ENCODE assay signal across 8 cellular contexts in genomic region chr3:137792633-137793271, GRCh38. TPM values are rescaled to one million over a fixed set of nuclear protein-coding genes. Genes with fewer than 3 reads are reported as not detected.
DNase-seq lines count a peak whose midpoint lies in the region; ATAC-seq and TF ChIP-seq lines count a peak whose summit lies in the region.

No MANE protein-coding gene starts in this region.

- H3K79me2 ChIP-seq in GM23248 (ENCODE audit: insufficient read depth) (no peaks in the 10 kb centered on the region), hepatocyte (no peaks in the 10 kb centered on the region)

- intact Hi-C loops in Right ventricle myocardium superior (cut with DNase I) (no loop called here), heart left ventricle (cut with DNase I) (loop anchor here in 1 of 10 donors (10.0 kb wide), 1 partner anchor 688 kb away; no protein-coding TSS in a partner anchor)

- in situ Hi-C loops in GM23248 (cut with MboI) = no loop called here

- H3K4me2 ChIP-seq in GM23248 (ENCODE audit: unreplicated experiment) = no peak overlapping the region
- no peak overlapping the region for H3K4me2 ChIP-seq in hepatocyte

- H3K4me3 ChIP-seq in BJ (ENCODE audit: low read depth, low read length) (no peak overlapping the region), GM23248 (no peak overlapping the region), RWPE2 (ENCODE audit: severe bottlenecking) (no peak overlapping the region), hepatocyte (no peak overlapping the region), heart left ventricle (no peak overlapping the region)

- ATAC-seq in RWPE2 (ENCODE audit: low read depth) = peak; percentile 40; the same call in 1 of the 3 replicates
- ATAC-seq in HG03135 (IDR thresholded peaks at IDR 0.05; ENCODE audit: unreplicated experiment) = no peak
- ATAC-seq in GM21786 (IDR thresholded peaks at IDR 0.05; ENCODE audit: unreplicated experiment) = no peak
- ATAC-seq in Right ventricle myocardium superior (ENCODE audit: poor library complexity) = no peak
- no peak for ATAC-seq in heart left ventricle

- H3K4me1 ChIP-seq in GM23248 (ENCODE audit: insufficient read depth) = no peaks in the 10 kb centered on the region
- no peaks in the 10 kb centered on the region for H3K4me1 ChIP-seq in RWPE2 (ENCODE audit: insufficient read depth, poor library complexity, severe bottlenecking)
- H3K4me1 ChIP-seq in hepatocyte (ENCODE audit: insufficient read depth) = no peaks in the 10 kb centered on the region
- H3K4me1 ChIP-seq in heart left ventricle = no peaks in the 10 kb centered on the region

- TF ChIP-seq POLR2A in heart left ventricle (IDR thresholded peaks at IDR 0.05) = no peak

- CTCF ChIA-PET in BJ (lab: Yijun Ruan, JAX) = interaction anchor here (0.6 kb wide), 1 partner anchor 690 kb away, joined by 3 read pairs; no protein-coding TSS in a partner anchor

- no peaks in the 10 kb centered on the region for H3K9me2 ChIP-seq in GM23248 (ENCODE audit: insufficient read depth)
- H3K9me2 ChIP-seq in hepatocyte (replicated peaks; ENCODE audit: insufficient read depth) = no peaks in the 10 kb centered on the region

- H3K27ac ChIP-seq in GM23248 (no peak overlapping the region), RWPE2 (ENCODE audit: poor library complexity, severe bottlenecking) (no peak overlapping the region), hepatocyte (no peak overlapping the region), heart left ventricle (no peak overlapping the region)

- no peaks in the 10 kb centered on the region for H3K9me3 ChIP-seq in GM23248 (ENCODE audit: low read depth)
- H3K9me3 ChIP-seq in RWPE2 (ENCODE audit: severe bottlenecking) = no peaks in the 10 kb centered on the region
- H3K9me3 ChIP-seq in hepatocyte (ENCODE audit: low read depth) = no peaks in the 10 kb centered on the region
- H3K9me3 ChIP-seq in heart left ventricle = no peaks in the 10 kb centered on the region

- 0% methylated on average over 3 of the region's 3 CpGs for WGBS in GM23248 (ENCODE audit: low coverage in 1 of 2, low lambda C conversion rate in 2 of 2, missing lambda C conversion rate in 2 of 2), 2 experiments
- WGBS in hepatocyte (ENCODE audit: low lambda C conversion rate, missing lambda C conversion rate) = 11% methylated on average over 3 of the region's 3 CpGs
- 0 to 6% (median 3%) methylated on average over 3 of the region's 3 CpGs for WGBS in heart left ventricle, 4 donors

- no peaks in the 10 kb centered on the region for H3F3A ChIP-seq in GM23248 (ENCODE audit: insufficient read depth)

- H2AFZ ChIP-seq in GM23248 (no peak overlapping the region), hepatocyte (no peak overlapping the region)

- no peaks in the 10 kb centered on the region for H4K20me1 ChIP-seq in GM23248 (ENCODE audit: insufficient read depth)
- no peaks in the 10 kb centered on the region for H4K20me1 ChIP-seq in hepatocyte (ENCODE audit: insufficient read depth, poor library complexity, severe bottlenecking)

- no peaks in the 10 kb centered on the region for H3K36me3 ChIP-seq in BJ (ENCODE audit: control insufficient read depth, insufficient read depth, low read length)
- H3K36me3 ChIP-seq in GM23248 (ENCODE audit: low read depth) = no peaks in the 10 kb centered on the region
- no peaks in the 10 kb centered on the region for H3K36me3 ChIP-seq in RWPE2 (ENCODE audit: low read depth)
- no peaks in the 10 kb centered on the region for H3K36me3 ChIP-seq in hepatocyte (replicated peaks; ENCODE audit: insufficient read depth, low read depth)
- H3K36me3 ChIP-seq in heart left ventricle = no peaks in the 10 kb centered on the region

- peak; percentile 58 for TF ChIP-seq CTCF in BJ (IDR thresholded peaks at IDR 0.05; ENCODE audit: insufficient read depth, low read depth, low read length)
- peak; percentile 67 for TF ChIP-seq CTCF in RWPE2 (IDR thresholded peaks at IDR 0.05; ENCODE audit: poor library complexity, severe bottlenecking)
- TF ChIP-seq CTCF in hepatocyte (IDR thresholded peaks at IDR 0.05; ENCODE audit: poor library complexity) = peak; percentile 60
- peak in 5 of 12 donors; percentile 7 to 32 (median 22) for TF ChIP-seq CTCF in heart left ventricle (IDR thresholded peaks at IDR 0.05)

- H3K27me3 ChIP-seq in BJ (ENCODE audit: control insufficient read depth, insufficient read depth, low read length) (no peaks in the 10 kb centered on the region), GM23248 (replicated peaks; ENCODE audit: insufficient read depth) (no peaks in the 10 kb centered on the region), RWPE2 (ENCODE audit: insufficient read depth, poor library complexity, severe bottlenecking) (peaks cover 11% of the 10 kb centered on the region), hepatocyte (peaks cover 7% of the 10 kb centered on the region), heart left ventricle (peaks cover 0 to 34% (median 0%) of the 10 kb centered on the region in 9 donors)

- DNase-seq in BJ (ENCODE audit: low read depth) = no peak
- peak; percentile 66 for DNase-seq in GM23248
- DNase-seq in RWPE2 (ENCODE audit: low spot score) = no peak
- peak; percentile 56 for DNase-seq in hepatocyte (ENCODE audit: low spot score)
- no peak for DNase-seq in Right ventricle myocardium superior
- DNase-seq in heart left ventricle = no peak

- POLR2A ChIA-PET in BJ (lab: Charles Lee) = no interaction called here

- H3K9ac ChIP-seq in GM23248 = no peak overlapping the region

RNA-seq across cellular contexts. Expression of gene SOX14, which starts 28.6 kb away (rescaled TPM):
- polyA plus RNA-seq in BJ (2011; rRNA removed) (not detected in 2 replicates), GM23248 (2016; fragmentation: Nextera tagmentation; extraction: Ambion mirVana) (not detected in 2 replicates), hepatocyte (0.18 and 0.79 TPM in 2 replicates), heart left ventricle (not detected)
- polyA minus RNA-seq in BJ (2011; rRNA and poly(A)+ RNA removed) = not detected in 2 replicates
- not detected in 2 replicates for total RNA-seq in GM23248 (2014; rRNA removed; shearing (Covaris generic))
- total RNA-seq in hepatocyte (not detected in 2 replicates), Right ventricle myocardium superior (not detected), heart left ventricle (not detected)

Comparison
In these comparisons a context has a peak if more than half of its experiments do, and no peak if none do; other contexts are left out.
1. DNase-seq: peak in GM23248 (single experiment) and hepatocyte (single experiment); none in BJ (single experiment), RWPE2 (single experiment), Right ventricle myocardium superior (single experiment) and heart left ventricle (0 of 5).